Comparison of ENCODE assay signal across 1 cellular context in genomic region chr14:94051115-94051514, GRCh38.
TF ChIP-seq lines count a peak whose summit lies in the region.

No MANE protein-coding gene starts in this region.

TF ChIP-seq in H1, 55 proteins besides CTCF, POLR2A, EP300 and RAD21:
- TF ChIP-seq RBBP5 (IDR thresholded peaks at IDR 0.05; ENCODE audit: borderline replicate concordance, low read depth, low read length), result no peak
- no peak for TF ChIP-seq CHD7 (IDR thresholded peaks at IDR 0.05; ENCODE audit: insufficient replicate concordance, low read length)
